Comparison of ENCODE assay signal across 1 cellular context in the genomic region with DNA sequence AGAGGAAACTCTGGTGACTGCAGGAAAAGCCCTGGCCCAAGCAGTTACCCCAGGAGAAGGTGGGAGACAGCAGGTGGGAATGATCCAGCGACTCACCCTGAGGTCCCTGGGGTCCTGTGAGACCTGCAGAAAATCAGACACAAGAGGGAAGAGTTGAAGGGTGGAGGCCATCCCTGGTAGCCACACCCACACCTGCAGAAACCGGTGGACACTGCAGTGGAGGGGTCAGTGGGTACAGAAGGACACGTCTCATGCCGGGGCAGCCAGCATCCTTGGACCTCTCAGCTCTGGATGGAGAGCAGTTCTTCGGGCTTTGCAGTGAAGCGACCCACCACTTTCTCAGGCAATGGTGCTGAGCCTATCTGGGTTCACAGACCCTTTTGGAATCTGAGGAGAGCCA.
TF ChIP-seq lines count a peak whose summit lies in the region.

No MANE protein-coding gene starts in this region.

TF ChIP-seq in IMR-90, 13 proteins besides CTCF, POLR2A, EP300 and RAD21 (continued from another document):
- TF ChIP-seq, protein P1, sequence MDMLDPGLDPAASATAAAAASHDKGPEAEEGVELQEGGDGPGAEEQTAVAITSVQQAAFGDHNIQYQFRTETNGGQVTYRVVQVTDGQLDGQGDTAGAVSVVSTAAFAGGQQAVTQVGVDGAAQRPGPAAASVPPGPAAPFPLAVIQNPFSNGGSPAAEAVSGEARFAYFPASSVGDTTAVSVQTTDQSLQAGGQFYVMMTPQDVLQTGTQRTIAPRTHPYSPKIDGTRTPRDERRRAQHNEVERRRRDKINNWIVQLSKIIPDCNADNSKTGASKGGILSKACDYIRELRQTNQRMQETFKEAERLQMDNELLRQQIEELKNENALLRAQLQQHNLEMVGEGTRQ (IDR thresholded peaks at IDR 0.05; ENCODE audit: low read depth, low read length): no peak
- TF ChIP-seq FOS (IDR thresholded peaks at IDR 0.05; ENCODE audit: low read depth, low read length) (no peak), RFX5 (IDR thresholded peaks at IDR 0.05; ENCODE audit: low read depth, low read length) (no peak), MXI1 (IDR thresholded peaks at IDR 0.05; ENCODE audit: borderline replicate concordance, low read depth, low read length) (no peak)
